In the genomic region with DNA sequence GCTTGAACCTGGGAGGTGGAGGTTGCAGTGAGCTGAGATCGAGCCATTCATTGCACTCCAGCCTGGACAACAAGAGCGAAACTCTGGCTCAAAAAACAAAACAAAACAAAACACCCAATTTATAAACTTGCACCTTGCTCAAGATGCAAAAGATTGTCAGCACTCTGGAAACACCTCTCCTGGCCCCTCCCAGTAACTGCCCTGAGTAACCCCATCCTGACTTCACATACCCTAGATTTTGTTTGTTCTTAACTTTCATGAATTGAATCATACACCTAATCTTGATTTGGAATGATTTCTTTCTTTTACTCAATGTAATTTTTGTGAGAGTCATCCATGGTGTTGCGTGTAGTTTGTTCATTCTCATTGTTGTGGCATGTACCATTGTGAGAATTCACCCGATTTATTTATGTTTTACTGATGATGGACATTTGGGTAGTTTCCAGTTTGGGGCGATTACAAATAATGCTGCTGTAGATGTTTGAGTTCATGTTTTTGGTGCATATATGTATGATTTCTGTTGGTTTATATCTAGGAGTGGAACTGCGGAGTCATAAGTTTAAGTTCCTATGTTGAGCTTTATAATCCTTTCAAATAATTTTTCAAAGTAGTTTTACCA, we compare ENCODE assay signal across 1 cellular context.
TF ChIP-seq lines count a peak whose summit lies in the region.

No MANE protein-coding gene starts in this region.

TF ChIP-seq in GM12878, 131 proteins besides CTCF, POLR2A, EP300 and RAD21:
- TF ChIP-seq, protein P1, sequence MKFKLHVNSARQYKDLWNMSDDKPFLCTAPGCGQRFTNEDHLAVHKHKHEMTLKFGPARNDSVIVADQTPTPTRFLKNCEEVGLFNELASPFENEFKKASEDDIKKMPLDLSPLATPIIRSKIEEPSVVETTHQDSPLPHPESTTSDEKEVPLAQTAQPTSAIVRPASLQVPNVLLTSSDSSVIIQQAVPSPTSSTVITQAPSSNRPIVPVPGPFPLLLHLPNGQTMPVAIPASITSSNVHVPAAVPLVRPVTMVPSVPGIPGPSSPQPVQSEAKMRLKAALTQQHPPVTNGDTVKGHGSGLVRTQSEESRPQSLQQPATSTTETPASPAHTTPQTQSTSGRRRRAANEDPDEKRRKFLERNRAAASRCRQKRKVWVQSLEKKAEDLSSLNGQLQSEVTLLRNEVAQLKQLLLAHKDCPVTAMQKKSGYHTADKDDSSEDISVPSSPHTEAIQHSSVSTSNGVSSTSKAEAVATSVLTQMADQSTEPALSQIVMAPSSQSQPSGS (IDR thresholded peaks at IDR 0.05; ENCODE audit: low read length), result 0 out of 2 replicates have a peak, but pooled peaks have one; percentile 9
- TF ChIP-seq, protein P2, sequence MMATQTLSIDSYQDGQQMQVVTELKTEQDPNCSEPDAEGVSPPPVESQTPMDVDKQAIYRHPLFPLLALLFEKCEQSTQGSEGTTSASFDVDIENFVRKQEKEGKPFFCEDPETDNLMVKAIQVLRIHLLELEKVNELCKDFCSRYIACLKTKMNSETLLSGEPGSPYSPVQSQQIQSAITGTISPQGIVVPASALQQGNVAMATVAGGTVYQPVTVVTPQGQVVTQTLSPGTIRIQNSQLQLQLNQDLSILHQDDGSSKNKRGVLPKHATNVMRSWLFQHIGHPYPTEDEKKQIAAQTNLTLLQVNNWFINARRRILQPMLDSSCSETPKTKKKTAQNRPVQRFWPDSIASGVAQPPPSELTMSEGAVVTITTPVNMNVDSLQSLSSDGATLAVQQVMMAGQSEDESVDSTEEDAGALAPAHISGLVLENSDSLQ (IDR thresholded peaks at IDR 0.05), result peak; percentile 53
- TF ChIP-seq HDGF (IDR thresholded peaks at IDR 0.05), result no peak
- peak; percentile 25; the same call in 1 of the 2 replicates for TF ChIP-seq JUNB (IDR thresholded peaks at IDR 0.05)
